Comparison of ENCODE assay signal across 8 cellular contexts in the genomic region with DNA sequence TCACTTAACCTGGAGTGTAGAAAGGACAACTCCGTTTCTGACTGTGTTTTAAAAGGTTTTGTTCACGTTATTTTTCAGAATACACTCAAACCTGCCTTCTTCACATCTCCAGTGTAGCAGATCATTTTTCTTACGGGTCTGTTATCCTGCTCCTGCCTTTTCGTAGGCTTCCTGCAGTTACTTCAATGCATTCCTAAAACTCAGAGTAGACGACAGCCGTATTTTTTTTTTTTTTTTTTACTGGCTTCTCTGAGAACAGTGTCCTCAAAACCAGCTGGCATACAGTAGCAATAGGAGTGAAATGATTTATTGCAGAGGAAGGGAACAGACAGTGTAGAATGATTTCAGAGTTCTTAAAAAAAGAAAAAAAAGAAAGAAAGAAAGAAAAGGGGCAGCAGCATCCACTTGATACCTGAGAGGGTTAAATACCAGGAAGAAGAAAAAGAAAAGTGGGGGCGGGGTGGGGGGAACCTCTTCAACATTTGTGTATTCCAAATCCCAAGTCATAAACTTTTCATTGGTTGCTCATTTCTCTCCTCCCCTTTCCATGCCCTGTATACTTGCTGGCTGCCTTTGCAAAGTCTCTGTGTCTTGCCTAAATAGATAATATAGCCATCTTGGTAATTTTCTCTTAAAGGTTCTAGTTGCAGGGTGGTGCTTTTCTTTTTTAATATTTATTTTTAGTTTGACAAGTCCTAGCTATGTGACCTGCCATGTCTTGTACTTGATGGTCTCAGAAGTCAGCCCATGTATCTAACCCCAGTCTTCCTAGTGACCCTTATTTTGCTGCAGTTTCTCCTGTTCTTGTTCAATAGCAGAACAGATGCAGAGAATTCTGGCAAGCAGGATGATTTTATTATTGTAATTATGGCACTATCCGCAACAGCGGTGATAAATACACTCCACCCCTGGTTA. TPM values are rescaled to one million over a fixed set of nuclear protein-coding genes. Genes with fewer than 3 reads are reported as not detected.
DNase-seq lines count a peak whose midpoint lies in the region; FAIRE-seq and TF ChIP-seq lines count a peak whose summit lies in the region.

No MANE protein-coding gene starts in this region.

- H3K27ac Mint-ChIP-seq in CD8-positive, alpha-beta memory T cell: peak overlapping the region in 5 of 8 donors; percentile 39 to 76 (median 46)

- CTCF ChIA-PET in CD8-positive, alpha-beta memory T cell (lab: Charles Lee): no interaction called here

- H3K79me1 ChIP-seq in neuronal stem cell (ENCODE audit: low read depth, low read length): no peaks in the 10 kb centered on the region

- no peak overlapping the region for H2BK120ac ChIP-seq in neuronal stem cell (ENCODE audit: low read depth, low read length)

- no peak overlapping the region for H2BK5ac ChIP-seq in neuronal stem cell (ENCODE audit: low read length)

- no peak for DNase-seq in CD8-positive, alpha-beta memory T cell
- DNase-seq in NCI-H460 (ENCODE audit: extremely low read depth, low read depth): peak; percentile 94
- no peak for DNase-seq in epithelial cell of proximal tubule (ENCODE audit: low read depth)
- no peak for DNase-seq in neuronal stem cell (ENCODE audit: low spot score)
- DNase-seq in D721Med (ENCODE audit: insufficient read length, low spot score): no peak
- no peak for DNase-seq in 8988T
- DNase-seq in HPDE6-E6E7 (ENCODE audit: extremely low spot score): no peak
- no peak for DNase-seq in GM20000 (ENCODE audit: low spot score)

- H3K9ac ChIP-seq in neuronal stem cell (ENCODE audit: low read depth, low read length, poor library complexity): no peak overlapping the region

- no peak overlapping the region for H3K23ac ChIP-seq in neuronal stem cell (ENCODE audit: low read depth, low read length, poor library complexity)

- H3K9me3 ChIP-seq in CD8-positive, alpha-beta memory T cell (ENCODE audit: low read length): no peaks in the 10 kb centered on the region
- peaks cover 0 to 2% of the 10 kb centered on the region in 2 donors for H3K9me3 ChIP-seq in neuronal stem cell (replicated peaks in 1 of 2; ENCODE audit: control insufficient read depth in 2 of 2, insufficient read depth in 1 of 2, low read depth in 1 of 2, low read length in 2 of 2)

- no peak overlapping the region for H4K91ac ChIP-seq in neuronal stem cell (ENCODE audit: low read depth, low read length, poor library complexity)

- peak overlapping the region in 2 of 7 donors; percentile 23 to 67 for H3K4me3 Mint-ChIP-seq in CD8-positive, alpha-beta memory T cell

- no peak for FAIRE-seq in D721Med (lab: Jason Lieb, UNC)

- no peak overlapping the region for H2BK12ac ChIP-seq in neuronal stem cell (ENCODE audit: low read length)

- no peak overlapping the region for H2BK15ac ChIP-seq in neuronal stem cell (ENCODE audit: low read length)

- no peak overlapping the region for H3K4ac ChIP-seq in neuronal stem cell (ENCODE audit: low read length)

- H3K9me3 Mint-ChIP-seq in CD8-positive, alpha-beta memory T cell: no peaks in the 10 kb centered on the region

- peaks cover 26% of the 10 kb centered on the region for H3K4me1 ChIP-seq in CD8-positive, alpha-beta memory T cell (ENCODE audit: insufficient read depth, low read length)
- H3K4me1 ChIP-seq in neuronal stem cell (ENCODE audit: control insufficient read depth in 2 of 2, insufficient read depth in 1 of 2, low read depth in 1 of 2, low read length in 2 of 2): peaks cover 2 to 7% of the 10 kb centered on the region in 2 donors

- H3K27me3 Mint-ChIP-seq in CD8-positive, alpha-beta memory T cell: peaks cover 5 to 18% of the 10 kb centered on the region in 2 donors

- H2AK5ac ChIP-seq in neuronal stem cell (ENCODE audit: low read depth, low read length): no peak overlapping the region

- no peak overlapping the region for H3K4me3 ChIP-seq in CD8-positive, alpha-beta memory T cell (ENCODE audit: low read length)
- H3K4me3 ChIP-seq in epithelial cell of proximal tubule (ENCODE audit: low read depth, low read length) (peak overlapping the region; percentile 79), neuronal stem cell (ENCODE audit: low read length in 2 of 2) (peak overlapping the region; percentile 60 to 78)

- no peaks in the 10 kb centered on the region for H3K36me3 ChIP-seq in CD8-positive, alpha-beta memory T cell (ENCODE audit: insufficient read depth, low read length)
- no peaks in the 10 kb centered on the region for H3K36me3 ChIP-seq in neuronal stem cell (replicated peaks in 1 of 2; ENCODE audit: control insufficient read depth in 2 of 2, insufficient read depth in 2 of 2, low read length in 2 of 2)

- peak overlapping the region; percentile 89 for H2AFZ ChIP-seq in neuronal stem cell (ENCODE audit: low read length)

- no CpG with 5 or more reads among the region's 9 CpGs for WGBS in neuronal stem cell (ENCODE audit: extremely low coverage in 2 of 2, insufficient read length in 2 of 2, insufficient replicate concordance in 1 of 2), 2 donors

- no peaks in the 10 kb centered on the region for H3K36me3 Mint-ChIP-seq in CD8-positive, alpha-beta memory T cell

- peaks cover 32 to 51% (median 38%) of the 10 kb centered on the region in 3 donors for H3K4me1 Mint-ChIP-seq in CD8-positive, alpha-beta memory T cell

- no peak for TF ChIP-seq CTCF in epithelial cell of proximal tubule (conservative IDR thresholded peaks at IDR 0.05; ENCODE audit: low read depth, low read length)
- no peak for TF ChIP-seq CTCF in D721Med (IDR thresholded peaks at IDR 0.05; ENCODE audit: insufficient read depth, missing control alignments)
- TF ChIP-seq CTCF in GM20000 (IDR thresholded peaks at IDR 0.05; ENCODE audit: extremely low read depth, missing control alignments): no peak

- POLR2A ChIA-PET in CD8-positive, alpha-beta memory T cell (lab: Charles Lee): no interaction called here

- no peak overlapping the region for H3K27ac ChIP-seq in CD8-positive, alpha-beta memory T cell (ENCODE audit: low read depth, low read length)
- H3K27ac ChIP-seq in neuronal stem cell (replicated peaks; ENCODE audit: low read length): no peak overlapping the region

- peaks cover under 1% of the 10 kb centered on the region for H3K27me3 ChIP-seq in CD8-positive, alpha-beta memory T cell (ENCODE audit: insufficient read depth, low read length, poor library complexity, severe bottlenecking)
- peaks cover 0 to 4% (median 0%) of the 10 kb centered on the region in 3 experiments for H3K27me3 ChIP-seq in neuronal stem cell (ENCODE audit: control insufficient read depth in 3 of 3, insufficient read depth in 3 of 3, low read depth in 1 of 3, low read length in 3 of 3)

- peak overlapping the region; percentile 87 for H3K4me2 ChIP-seq in neuronal stem cell (ENCODE audit: insufficient read depth, low read length, poor library complexity, severe bottlenecking)

- H4K8ac ChIP-seq in neuronal stem cell (ENCODE audit: low read depth, low read length): no peak overlapping the region

- no peak overlapping the region for H3K14ac ChIP-seq in neuronal stem cell (ENCODE audit: low read length)

- H3K18ac ChIP-seq in neuronal stem cell (ENCODE audit: low read length): no peak overlapping the region

RNA-seq across cellular contexts. Expression of a gene that starts 2.8 kb away (rescaled TPM):
- total RNA-seq in CD8-positive, alpha-beta memory T cell: not detected
- polyA plus RNA-seq in CD8-positive, alpha-beta memory T cell: not detected
- total RNA-seq in NCI-H460 (2014; rRNA removed; shearing (Covaris generic)): 46.5 and 52.7 TPM in 2 replicates
- polyA plus RNA-seq in NCI-H460 (2014; cell fraction: nucleus; rRNA removed): 13.2 and 16.8 TPM in 2 replicates
- total RNA-seq in epithelial cell of proximal tubule: 33.7 and 35.7 TPM in 2 replicates
- polyA plus RNA-seq in neuronal stem cell (2013, experiment 1 of 2): 1.5 TPM
- 1.5 TPM for polyA plus RNA-seq in neuronal stem cell (2013, experiment 2 of 2)

Comparison
In these comparisons a context has a peak if more than half of its experiments do, and no peak if none do; other contexts are left out.
1. RNA of a gene that starts 2.8 kb away (total RNA-seq): 46.5 to 52.7 TPM in NCI-H460 and 33.7 to 35.7 TPM in epithelial cell of proximal tubule; not detected in CD8-positive, alpha-beta memory T cell; every median in the first group is over 10 times any median in the second.